ENCODE assay signal across 9 cellular contexts in genomic region chr16:30903002-30903401, GRCh38. TPM values are rescaled to one million over a fixed set of nuclear protein-coding genes. Genes with fewer than 3 reads are reported as not detected.
DNase-seq lines count a peak whose midpoint lies in the region; ATAC-seq and TF ChIP-seq lines count a peak whose summit lies in the region.
"Had no signal": no experiment of that assay in that cellular context is flagged by ENCODE, and none has a peak within 500 bp of the region (broad histone marks: within the 10 kb centered on the region; RNA-seq: fewer than 3 reads in every experiment).

No MANE protein-coding gene starts in this region.

- H3K4me1 Mint-ChIP-seq in naive B cell = peaks cover 16 to 27% (median 23%) of the 10 kb centered on the region in 3 donors

- POLR2A ChIA-PET in GM10248 (lab: Yijun Ruan, JAX) = no interaction called here

- H3K4me1 ChIP-seq in right cardiac atrium (ENCODE audit: control insufficient read depth, insufficient read depth, low read length) (peaks cover 3% of the 10 kb centered on the region), ascending aorta (peaks cover 2 to 5% of the 10 kb centered on the region in 2 donors)

- H3K36me3 ChIP-seq in ascending aorta = no peaks in the 10 kb centered on the region

- intact Hi-C loops in right cardiac atrium (cut with DNase I) (loop anchor here in 1 of 4 donors (5.0 kb wide), 1 partner anchor 61 kb away; no protein-coding TSS in a partner anchor), cardiac septum (cut with DNase I) (loop anchor here (5.0 kb wide), 1 partner anchor 141 kb away; the partner anchor contains the start of genes CFAP119 and RNF40), ascending aorta (cut with DNase I) (no loop called here)

- 71% methylated on average over 4 of the region's 4 CpGs for WGBS in right cardiac atrium

- peak overlapping the region; percentile 88 to 99 (median 96) for H3K4me3 Mint-ChIP-seq in naive B cell

- H3K27me3 ChIP-seq in right cardiac atrium (ENCODE audit: control insufficient read depth, insufficient read depth) = no peaks in the 10 kb centered on the region
- no peaks in the 10 kb centered on the region for H3K27me3 ChIP-seq in ascending aorta

- peak overlapping the region; percentile 71 for H3K27ac ChIP-seq in right cardiac atrium (ENCODE audit: low read length)
- H3K27ac ChIP-seq in ascending aorta = peak overlapping the region; percentile 86 to 92

- TF ChIP-seq CTCF in ascending aorta (IDR thresholded peaks at IDR 0.05) (no peak), GM10248 (IDR thresholded peaks at IDR 0.05; ENCODE audit: control extremely low read depth, extremely low read depth, low read depth, missing control alignments) (no peak), GM10266 (IDR thresholded peaks at IDR 0.05; ENCODE audit: control insufficient read depth, insufficient read depth, low read depth, missing control alignments) (no peak)

- CTCF ChIA-PET in GM10248 (lab: Yijun Ruan, JAX) = interaction anchor here (0.9 to 5.9 kb wide), 24 partner anchors 7 to 240 kb away, joined by 3 to 73 read pairs (median 8); no protein-coding TSS in a partner anchor

- peak in 1 of 3 donors; percentile 40 for DNase-seq in right cardiac atrium
- DNase-seq in cardiac septum (ENCODE audit: low spot score) = no peak
- no peak for DNase-seq in ascending aorta (ENCODE audit: low spot score in 2 of 2)
- no peak for DNase-seq in naive B cell
- no peak for DNase-seq in GM10248 (ENCODE audit: extremely low spot score)
- DNase-seq in GM10266 (ENCODE audit: extremely low spot score) = no peak
- no peak for DNase-seq in amygdala (lab: John Stamatoyannopoulos, UW)
- DNase-seq: COR-L47 had no signal

- peaks cover 0 to 7% of the 10 kb centered on the region in 2 donors for H3K36me3 Mint-ChIP-seq in naive B cell

- H3K27me3 Mint-ChIP-seq in naive B cell = no peaks in the 10 kb centered on the region

- H3K4me3 ChIP-seq in right cardiac atrium (ENCODE audit: low read length) (no peak overlapping the region), ascending aorta (peak overlapping the region in 1 of 2 donors; percentile 82)

- H3K9me3 ChIP-seq in right cardiac atrium (ENCODE audit: control insufficient read depth, low read length) = no peaks in the 10 kb centered on the region
- no peaks in the 10 kb centered on the region for H3K9me3 ChIP-seq in ascending aorta

- H3K27ac Mint-ChIP-seq in naive B cell = peak overlapping the region in 5 of 6 donors; percentile 41 to 94 (median 84)

- peaks cover 0 to 4% (median 0%) of the 10 kb centered on the region in 7 donors for H3K9me3 Mint-ChIP-seq in naive B cell

- ATAC-seq in right cardiac atrium (peak; percentile 5 to 9), naive B cell (ENCODE audit: low read depth in 2 of 2) (no peak), HG02870 (IDR thresholded peaks at IDR 0.05; ENCODE audit: unreplicated experiment) (no peak)

RNA-seq across cellular contexts. Expression of gene CTF1, which starts 6.6 kb away (rescaled TPM):
- total RNA-seq in right cardiac atrium (1 to 10 TPM; 7.4 to 9.8 (median 9.1) TPM), cardiac septum (17.7 TPM), ascending aorta (0.21 TPM)
- polyA plus RNA-seq in right cardiac atrium (13.1 TPM), naive B cell (ENCODE audit: low read depth in 6 of 6) (under 1 TPM in 3 of 6 donors, not detected in 3; 0.40 to 0.67 (median 0.47) TPM)

RNA-seq across cellular contexts. Expression of gene BCL7C, which starts 9.1 kb away (rescaled TPM):
- total RNA-seq in right cardiac atrium = 10 to 100 TPM; 20.6 to 31.7 (median 26.3) TPM
- polyA plus RNA-seq in right cardiac atrium = 29.5 TPM
- 27.6 TPM for total RNA-seq in cardiac septum
- 46.2 TPM for total RNA-seq in ascending aorta
- 10 to 100 TPM; 29.4 to 40.3 (median 33.1) TPM for polyA plus RNA-seq in naive B cell (ENCODE audit: low read depth in 6 of 6)

RNA-seq across cellular contexts. Expression of gene FBXL19, which starts 20.4 kb away (rescaled TPM):
- 1 to 10 TPM; 5.1 to 8.4 (median 6.6) TPM for total RNA-seq in right cardiac atrium
- polyA plus RNA-seq in right cardiac atrium = 8.3 TPM
- 8.0 TPM for total RNA-seq in cardiac septum
- 66.9 TPM for total RNA-seq in ascending aorta
- polyA plus RNA-seq in naive B cell (ENCODE audit: low read depth in 6 of 6) = under 1 TPM in 4 of 6 donors, not detected in 2; 0.21 to 0.48 (median 0.27) TPM

RNA-seq across cellular contexts. Expression of gene ORAI3, which starts 45.9 kb away (rescaled TPM):
- total RNA-seq in right cardiac atrium (10 to 100 TPM; 11.8 to 14.6 (median 13.3) TPM), cardiac septum (9.5 TPM), ascending aorta (39.0 TPM)
- polyA plus RNA-seq in right cardiac atrium (15.5 TPM), naive B cell (ENCODE audit: low read depth in 6 of 6) (10 to 100 TPM; 65.8 to 83.4 (median 78.3) TPM)

RNA-seq across cellular contexts. Expression of gene SETD1A, which starts 54.6 kb away (rescaled TPM):
- total RNA-seq in right cardiac atrium = 10 to 100 TPM in 3 of 4 donors, 1 to 10 TPM in 1; 9.7 to 11.6 (median 10.2) TPM
- 9.6 TPM for polyA plus RNA-seq in right cardiac atrium
- total RNA-seq in cardiac septum = 9.6 TPM
- 8.3 TPM for total RNA-seq in ascending aorta
- 1 to 10 TPM in 2 of 6 donors, under 1 TPM in 3, not detected in 1; 0.69 to 2.8 (median 0.85) TPM for polyA plus RNA-seq in naive B cell (ENCODE audit: low read depth in 6 of 6)

Comparison
In these comparisons a context has a peak if more than half of its experiments do, and no peak if none do; other contexts are left out.
1. ATAC-seq: peak in right cardiac atrium (2 of 2); none in naive B cell (0 of 2) and HG02870 (single experiment).